ENCODE assay signal across 19 cellular contexts in genomic region chr10:101557541-101557940, GRCh38. TPM values are rescaled to one million over a fixed set of nuclear protein-coding genes. Genes with fewer than 3 reads are reported as not detected.
DNase-seq lines count a peak whose midpoint lies in the region; ATAC-seq, FAIRE-seq and TF ChIP-seq lines count a peak whose summit lies in the region.
"Had no signal": no experiment of that assay in that cellular context is flagged by ENCODE, and none has a peak within 500 bp of the region (broad histone marks: within the 10 kb centered on the region; RNA-seq: fewer than 3 reads in every experiment).

No MANE protein-coding gene starts in this region.

- FAIRE-seq in keratinocyte (lab: Jason Lieb, UNC) = peak; percentile 13
- FAIRE-seq: G401.6 had no signal

- H3K4me1 Mint-ChIP-seq in activated CD8-positive, alpha-beta T cell treated with anti-CD3 and anti-CD28 coated beads, Interleukin-2, amount 10 ng/mL, durations not matched to agents 7 days and 5 days (ENCODE audit: low read depth) = peaks cover 20% of the 10 kb centered on the region
- peaks cover 9% of the 10 kb centered on the region for H3K4me1 Mint-ChIP-seq in activated CD8-positive, alpha-beta T cell treated with anti-CD3 and anti-CD28 coated beads for 36 hours (ENCODE audit: low read depth)
- H3K4me1 Mint-ChIP-seq in T-helper 17 cell = peaks cover 37% of the 10 kb centered on the region

- H3K36me3 ChIP-seq in DND-41 (ENCODE audit: insufficient read depth, low read length) (peaks cover 23% of the 10 kb centered on the region), keratinocyte (ENCODE audit: control insufficient read depth in 2 of 2, extremely low read depth in 1 of 2, insufficient read depth in 2 of 2, low read length in 2 of 2) (peaks cover 0 to 4% of the 10 kb centered on the region in 2 experiments), OCI-LY7 (ENCODE audit: insufficient read depth, low read length) (no peaks in the 10 kb centered on the region)

- H3K27ac ChIP-seq in DND-41 (ENCODE audit: low read length) = peak overlapping the region; percentile 15; the same call in 1 of the 2 replicates
- no peak overlapping the region for H3K27ac ChIP-seq in keratinocyte (ENCODE audit: control insufficient read depth, insufficient read depth, low read length)
- H3K27ac ChIP-seq in OCI-LY7 (ENCODE audit: low read depth, low read length, poor library complexity, severe bottlenecking) = no peak overlapping the region
- H3K27ac ChIP-seq: HL-60, KMS-11 had no signal

- intact Hi-C loops in activated CD8-positive, alpha-beta T cell treated with anti-CD3 and anti-CD28 coated beads for 36 hours (cut with micrococcal nuclease) = no loop called here
- intact Hi-C loops in OCI-LY7 (cut with micrococcal nuclease; ENCODE audit: unreplicated experiment) = no loop called here

- H3K27me3 Mint-ChIP-seq in activated CD8-positive, alpha-beta T cell treated with anti-CD3 and anti-CD28 coated beads, Interleukin-2, amount 10 ng/mL, durations not matched to agents 7 days and 5 days (ENCODE audit: low read depth) = no peaks in the 10 kb centered on the region
- H3K27me3 Mint-ChIP-seq in activated CD8-positive, alpha-beta T cell treated with anti-CD3 and anti-CD28 coated beads for 36 hours = peaks cover 4% of the 10 kb centered on the region
- peaks cover 7% of the 10 kb centered on the region for H3K27me3 Mint-ChIP-seq in T-helper 17 cell

- H3K27ac Mint-ChIP-seq in activated CD8-positive, alpha-beta T cell treated with anti-CD3 and anti-CD28 coated beads, Interleukin-2, amount 10 ng/mL, durations not matched to agents 7 days and 5 days = peak overlapping the region; percentile 31
- H3K27ac Mint-ChIP-seq in activated CD8-positive, alpha-beta T cell treated with anti-CD3 and anti-CD28 coated beads for 36 hours = no peak overlapping the region
- H3K27ac Mint-ChIP-seq in T-helper 17 cell = peak overlapping the region; percentile 76
- H3K27ac Mint-ChIP-seq: CD14-positive monocyte had no signal

- DNase-seq in activated CD8-positive, alpha-beta T cell treated with anti-CD3 and anti-CD28 coated beads, Interleukin-2, amount 10 ng/mL, durations not matched to agents 7 days and 5 days = no peak
- no peak for DNase-seq in activated CD8-positive, alpha-beta T cell treated with anti-CD3 and anti-CD28 coated beads for 36 hours
- DNase-seq in DND-41 (no peak), T-helper 17 cell (no peak), keratinocyte (ENCODE audit: low read depth, low spot score) (no peak), OCI-LY7 (ENCODE audit: low spot score) (no peak)
- DNase-seq: COR-L47, DMS 273 treated with DMSO at 0.1 percent for 48 hours, NCI-H1436, NCI-H1930, NCI-H345, NCI-H524 treated with DMSO at 0.1 percent for 48 hours, PC-3, RPMI8226 had no signal

- H4K20me1 ChIP-seq in DND-41 (ENCODE audit: insufficient read depth, low read length) = no peaks in the 10 kb centered on the region
- H4K20me1 ChIP-seq in keratinocyte (ENCODE audit: control insufficient read depth, extremely low read depth, insufficient read depth, low read length) = no peaks in the 10 kb centered on the region
- no peaks in the 10 kb centered on the region for H4K20me1 ChIP-seq in OCI-LY7 (ENCODE audit: insufficient read depth, low read length)

- no peak overlapping the region for H3K4me3 ChIP-seq in DND-41 (ENCODE audit: low read depth in 1 of 2, low read length in 2 of 2)
- no peak overlapping the region for H3K4me3 ChIP-seq in keratinocyte (ENCODE audit: control insufficient read depth in 2 of 3, extremely low read depth in 1 of 3, insufficient read depth in 2 of 3, low read depth in 1 of 3, low read length in 3 of 3)
- no peak overlapping the region for H3K4me3 ChIP-seq in OCI-LY7 (ENCODE audit: low read depth, low read length, poor library complexity, severe bottlenecking)

- H3K9me3 ChIP-seq in DND-41 (ENCODE audit: insufficient read depth, low read length, severe bottlenecking) (no peaks in the 10 kb centered on the region), T-helper 17 cell (ENCODE audit: control insufficient read depth, low read length, poor library complexity, severe bottlenecking) (no peaks in the 10 kb centered on the region), keratinocyte (ENCODE audit: control insufficient read depth, low read depth, low read length) (no peaks in the 10 kb centered on the region), OCI-LY7 (ENCODE audit: low read length) (no peaks in the 10 kb centered on the region)

- dilution Hi-C loops in keratinocyte (cut with MboI; ENCODE audit: extremely low pct_ligation_motif_present, low sequenced_read_pairs) = no loop called here

- H3K9ac ChIP-seq in DND-41 (ENCODE audit: low read depth, low read length) (no peak overlapping the region; the same call in 1 of the 2 replicates), keratinocyte (ENCODE audit: control insufficient read depth, extremely low read depth, insufficient read depth, low read length) (no peak overlapping the region)
- H3K9ac ChIP-seq: KMS-11 had no signal

- no peaks in the 10 kb centered on the region for H3K9me1 ChIP-seq in keratinocyte (ENCODE audit: control insufficient read depth, extremely low read depth, insufficient read depth, low read length)

- POLR2A ChIA-PET in activated CD8-positive, alpha-beta T cell treated with anti-CD3 and anti-CD28 coated beads, Interleukin-2, amount 10 ng/mL, durations not matched to agents 7 days and 5 days (lab: Charles Lee) = no interaction called here
- POLR2A ChIA-PET in activated CD8-positive, alpha-beta T cell treated with anti-CD3 and anti-CD28 coated beads for 36 hours (lab: Charles Lee) = no interaction called here
- POLR2A ChIA-PET in OCI-LY7 (lab: Charles Lee) = no interaction called here

- H3K79me2 ChIP-seq in DND-41 (ENCODE audit: insufficient read depth, low read length) (no peaks in the 10 kb centered on the region), keratinocyte (ENCODE audit: control insufficient read depth, insufficient read depth, low read length) (no peaks in the 10 kb centered on the region), OCI-LY7 (ENCODE audit: insufficient read depth, low read depth, low read length) (no peaks in the 10 kb centered on the region)

- H3K4me2 ChIP-seq in DND-41 (ENCODE audit: insufficient read depth, low read length) (no peak overlapping the region), keratinocyte (ENCODE audit: control insufficient read depth, extremely low read depth, insufficient read depth, low read depth, low read length) (peak overlapping the region; percentile 64), OCI-LY7 (ENCODE audit: low read length) (no peak overlapping the region)
- H3K4me2 ChIP-seq: KMS-11 had no signal

- no peak for ATAC-seq in activated CD8-positive, alpha-beta T cell treated with anti-CD3 and anti-CD28 coated beads, Interleukin-2, amount 10 ng/mL, durations not matched to agents 7 days and 5 days
- no peak for ATAC-seq in activated CD8-positive, alpha-beta T cell treated with anti-CD3 and anti-CD28 coated beads for 36 hours
- ATAC-seq in DND-41 (ENCODE audit: insufficient read depth, low read depth) (no peak), T-helper 17 cell (no peak), HG03432 (IDR thresholded peaks at IDR 0.05; ENCODE audit: unreplicated experiment) (no peak)

- no peak for TF ChIP-seq CTCF in activated CD8-positive, alpha-beta T cell treated with anti-CD3 and anti-CD28 coated beads for 36 hours (IDR thresholded peaks at IDR 0.05)
- TF ChIP-seq CTCF in DND-41 (IDR thresholded peaks at IDR 0.05; ENCODE audit: borderline replicate concordance, extremely low read depth, low read length, poor library complexity, severe bottlenecking) = no peak
- no peak for TF ChIP-seq CTCF in keratinocyte (optimal IDR thresholded peaks at IDR 0.05 in 1 of 3, IDR thresholded peaks at IDR 0.05 in 1 of 3, conservative IDR thresholded peaks at IDR 0.05 in 1 of 3; ENCODE audit: extremely low read depth in 1 of 3, insufficient read depth in 2 of 3, low read length in 3 of 3)
- no peak for TF ChIP-seq CTCF in OCI-LY7 (conservative IDR thresholded peaks at IDR 0.05; ENCODE audit: low read length)

- no peaks in the 10 kb centered on the region for H3K27me3 ChIP-seq in DND-41 (ENCODE audit: insufficient read depth, low read length, poor library complexity)
- no peaks in the 10 kb centered on the region for H3K27me3 ChIP-seq in keratinocyte (ENCODE audit: control insufficient read depth, extremely low read depth, insufficient read depth, low read length)

- peaks cover 25% of the 10 kb centered on the region for H3K4me1 ChIP-seq in DND-41 (ENCODE audit: insufficient read depth, low read length)
- H3K4me1 ChIP-seq in keratinocyte (ENCODE audit: control insufficient read depth, extremely low read depth, insufficient read depth, low read length) = peaks cover 14% of the 10 kb centered on the region
- no peaks in the 10 kb centered on the region for H3K4me1 ChIP-seq in OCI-LY7 (ENCODE audit: insufficient read depth, low read length, poor library complexity, severe bottlenecking)

- H3K4me3 Mint-ChIP-seq in activated CD8-positive, alpha-beta T cell treated with anti-CD3 and anti-CD28 coated beads, Interleukin-2, amount 10 ng/mL, durations not matched to agents 7 days and 5 days = no peak overlapping the region
- no peak overlapping the region for H3K4me3 Mint-ChIP-seq in activated CD8-positive, alpha-beta T cell treated with anti-CD3 and anti-CD28 coated beads for 36 hours
- no peak overlapping the region for H3K4me3 Mint-ChIP-seq in T-helper 17 cell
- H3K4me3 Mint-ChIP-seq: CD14-positive monocyte had no signal

- no peaks in the 10 kb centered on the region for H3K9me2 ChIP-seq in OCI-LY7 (ENCODE audit: insufficient read depth, low read length)

- CTCF ChIA-PET in activated CD8-positive, alpha-beta T cell treated with anti-CD3 and anti-CD28 coated beads, Interleukin-2, amount 10 ng/mL, durations not matched to agents 7 days and 5 days (lab: Charles Lee) = interaction anchor here (5.2 kb wide), 1 partner anchor 13 kb away, joined by 37 read pairs; no protein-coding TSS in a partner anchor
- CTCF ChIA-PET in activated CD8-positive, alpha-beta T cell treated with anti-CD3 and anti-CD28 coated beads for 36 hours (lab: Charles Lee) = no interaction called here
- CTCF ChIA-PET in OCI-LY7 (lab: Charles Lee; ENCODE audit: unreplicated experiment) = no interaction called here

- no TSS peak for BruUV-seq in OCI-LY7 (replicated peaks; lab: Mats Ljungman, UMichigan)

- H2AFZ ChIP-seq in DND-41 (ENCODE audit: low read depth, low read length) (no peak overlapping the region), keratinocyte (ENCODE audit: control insufficient read depth, low read length) (no peak overlapping the region), OCI-LY7 (ENCODE audit: low read length) (no peak overlapping the region)

- peaks cover 2% of the 10 kb centered on the region for H3K36me3 Mint-ChIP-seq in activated CD8-positive, alpha-beta T cell treated with anti-CD3 and anti-CD28 coated beads, Interleukin-2, amount 10 ng/mL, durations not matched to agents 7 days and 5 days (ENCODE audit: low read depth)
- H3K36me3 Mint-ChIP-seq in activated CD8-positive, alpha-beta T cell treated with anti-CD3 and anti-CD28 coated beads for 36 hours (ENCODE audit: low read depth) = peaks cover 5% of the 10 kb centered on the region
- peaks cover 2% of the 10 kb centered on the region for H3K36me3 Mint-ChIP-seq in T-helper 17 cell (ENCODE audit: low read depth)

- H3K9me3 Mint-ChIP-seq in activated CD8-positive, alpha-beta T cell treated with anti-CD3 and anti-CD28 coated beads, Interleukin-2, amount 10 ng/mL, durations not matched to agents 7 days and 5 days (ENCODE audit: insufficient read depth) = no peaks in the 10 kb centered on the region
- H3K9me3 Mint-ChIP-seq in activated CD8-positive, alpha-beta T cell treated with anti-CD3 and anti-CD28 coated beads for 36 hours = no peaks in the 10 kb centered on the region
- H3K9me3 Mint-ChIP-seq: CD14-positive monocyte had no signal

RNA-seq across cellular contexts. Expression of gene POLL, which starts 30.5 kb away (rescaled TPM):
- total RNA-seq in activated CD8-positive, alpha-beta T cell treated with anti-CD3 and anti-CD28 coated beads, Interleukin-2, amount 10 ng/mL, durations not matched to agents 7 days and 5 days = 10 to 100 TPM; 25.3 to 28.5 TPM
- 10 to 100 TPM; 32.2 to 33.8 TPM for total RNA-seq in activated CD8-positive, alpha-beta T cell treated with anti-CD3 and anti-CD28 coated beads for 36 hours
- total RNA-seq in T-helper 17 cell (10 to 100 TPM; 25.3 to 30.9 TPM), OCI-LY7 (2022) (34.0 and 35.6 TPM in 2 replicates)
- polyA plus RNA-seq in keratinocyte = 11.6 to 18.6 TPM (median 11.9 TPM) in 3 replicates
- polyA plus RNA-seq in keratinocyte (2011; ENCODE audit: low read depth) = 5.7 TPM
- polyA plus RNA-seq in keratinocyte (2011; cell fraction: cytosol; rRNA removed) = 9.7 and 12.2 TPM in 2 replicates
- polyA plus RNA-seq in keratinocyte (2011; cell fraction: nucleus; rRNA removed) = 37.0 and 37.7 TPM in 2 replicates
- polyA plus RNA-seq in keratinocyte (2012; ENCODE audit: low replicate concordance) = 11.3 and 12.7 TPM in 2 replicates
- 19.0 to 25.4 TPM (median 24.4 TPM) in 3 replicates for polyA minus RNA-seq in keratinocyte
- 16.9 TPM for polyA minus RNA-seq in keratinocyte (2011; cell fraction: cytosol; rRNA and poly(A)+ RNA removed)
- 12.2 and 19.3 TPM in 2 replicates for polyA minus RNA-seq in keratinocyte (2011; cell fraction: nucleus; rRNA and poly(A)+ RNA removed)
- total RNA-seq in OCI-LY7 (2014; rRNA removed; shearing (Covaris generic)) = 14.3 and 22.0 TPM in 2 replicates

RNA-seq across cellular contexts. Expression of gene DPCD, which starts 30.6 kb away (rescaled TPM):
- 1 to 10 TPM; 5.1 to 6.2 TPM for total RNA-seq in activated CD8-positive, alpha-beta T cell treated with anti-CD3 and anti-CD28 coated beads, Interleukin-2, amount 10 ng/mL, durations not matched to agents 7 days and 5 days
- total RNA-seq in activated CD8-positive, alpha-beta T cell treated with anti-CD3 and anti-CD28 coated beads for 36 hours = 10 to 100 TPM; 19.0 TPM
- 1 to 10 TPM in 1 of 2 donors, not detected in 1; 1.9 TPM for total RNA-seq in T-helper 17 cell
- polyA plus RNA-seq in keratinocyte = 43.3 to 58.1 TPM (median 57.9 TPM) in 3 replicates
- 26.5 TPM for polyA plus RNA-seq in keratinocyte (2011; ENCODE audit: low read depth)
- 51.5 and 57.5 TPM in 2 replicates for polyA plus RNA-seq in keratinocyte (2011; cell fraction: cytosol; rRNA removed)
- polyA plus RNA-seq in keratinocyte (2011; cell fraction: nucleus; rRNA removed) = 35.5 and 37.4 TPM in 2 replicates
- 21.9 and 38.6 TPM in 2 replicates for polyA plus RNA-seq in keratinocyte (2012; ENCODE audit: low replicate concordance)
- polyA minus RNA-seq in keratinocyte = 26.4 to 33.5 TPM (median 26.8 TPM) in 3 replicates
- 17.1 TPM for polyA minus RNA-seq in keratinocyte (2011; cell fraction: cytosol; rRNA and poly(A)+ RNA removed)
- polyA minus RNA-seq in keratinocyte (2011; cell fraction: nucleus; rRNA and poly(A)+ RNA removed) = 5.6 and 8.1 TPM in 2 replicates
- total RNA-seq in OCI-LY7 (2014; rRNA removed; shearing (Covaris generic)) = 9.1 and 13.9 TPM in 2 replicates
- total RNA-seq in OCI-LY7 (2022) = 6.3 and 10.3 TPM in 2 replicates
